ENCODE assay signal across 12 cellular contexts in the genomic region with DNA sequence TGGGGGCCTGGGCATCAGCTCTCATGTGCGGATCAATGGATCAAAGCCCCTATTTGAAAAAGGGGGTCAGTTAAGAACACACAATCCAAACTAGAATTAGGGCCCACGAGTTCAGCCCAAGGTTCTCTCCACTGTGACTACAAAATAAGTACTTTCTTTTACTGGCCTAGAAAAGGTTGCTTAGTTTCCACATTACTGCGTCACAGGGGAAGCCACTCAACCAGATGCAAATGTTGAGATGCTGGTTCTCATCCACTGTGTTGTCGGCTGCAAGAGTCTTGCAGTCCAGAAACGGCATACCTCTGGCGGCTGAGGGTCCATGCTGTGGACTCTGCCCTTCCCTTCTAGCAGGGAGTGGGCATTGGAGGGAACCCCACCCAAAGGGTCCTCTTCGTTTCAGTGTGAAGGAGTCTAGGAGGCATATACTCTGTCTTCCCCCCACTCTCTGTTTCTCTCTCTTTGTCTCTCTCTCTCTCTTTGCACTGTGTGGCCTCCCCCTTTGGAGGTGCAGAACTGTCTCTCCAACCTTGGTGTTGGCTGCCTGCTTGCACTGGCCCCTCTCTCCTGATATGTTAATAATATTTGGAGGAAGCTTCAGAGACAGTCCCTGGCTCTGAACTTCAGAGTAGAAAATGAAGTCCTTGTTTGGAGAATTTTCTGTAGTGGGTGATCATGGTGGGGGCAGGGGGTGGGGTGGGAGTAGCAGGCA.
DNase-seq lines count a peak whose midpoint lies in the region; ATAC-seq and TF ChIP-seq lines count a peak whose summit lies in the region.
"Had no signal": no experiment of that assay in that cellular context is flagged by ENCODE, and none has a peak within 500 bp of the region (broad histone marks: within the 10 kb centered on the region; RNA-seq: fewer than 3 reads in every experiment).

No MANE protein-coding gene starts in this region.

- peak overlapping the region; percentile 97 for H3K27ac Mint-ChIP-seq in chondrocyte (ENCODE audit: unreplicated experiment)
- H3K27ac Mint-ChIP-seq in activated CD4-positive, alpha-beta T cell treated with anti-CD3 and anti-CD28 coated beads for 36 hours, result no peak overlapping the region

- H3K9me3 ChIP-seq in DOHH2 (ENCODE audit: control insufficient read depth, insufficient read depth, low read length), result no peaks in the 10 kb centered on the region
- H3K9me3 ChIP-seq in lung (ENCODE audit: control insufficient read depth in 2 of 2, insufficient read depth in 1 of 2, low read length in 1 of 2), result peaks cover 0 to under 1% of the 10 kb centered on the region in 2 donors

- intact Hi-C loops in activated CD4-positive, alpha-beta T cell treated with anti-CD3 and anti-CD28 coated beads for 36 hours (cut with DNase I, micrococcal nuclease), result loop anchor here (2.0 to 5.0 kb wide), 2 partner anchors 160 to 205 kb away; no protein-coding TSS in a partner anchor

- H3K27me3 Mint-ChIP-seq in chondrocyte (ENCODE audit: low read depth), result no peaks in the 10 kb centered on the region
- no peaks in the 10 kb centered on the region for H3K27me3 Mint-ChIP-seq in activated CD4-positive, alpha-beta T cell treated with anti-CD3 and anti-CD28 coated beads for 36 hours

- peaks cover 56% of the 10 kb centered on the region for H3K4me1 Mint-ChIP-seq in chondrocyte (ENCODE audit: low read depth)
- H3K4me1 Mint-ChIP-seq in activated CD4-positive, alpha-beta T cell treated with anti-CD3 and anti-CD28 coated beads for 36 hours, result peaks cover 12% of the 10 kb centered on the region

- no peaks in the 10 kb centered on the region for H3K79me2 ChIP-seq in DOHH2 (ENCODE audit: control insufficient read depth, low read length)

- H3K4me3 ChIP-seq in DOHH2 (ENCODE audit: low read length) (no peak overlapping the region), lung (no peak overlapping the region), skin epidermis (no peak overlapping the region)

- H3F3A ChIP-seq in DOHH2 (ENCODE audit: control insufficient read depth, insufficient read depth), result no peaks in the 10 kb centered on the region

- H3K4me2 ChIP-seq in DOHH2 (ENCODE audit: low read length), result peak overlapping the region; percentile 1; the same call in 1 of the 2 replicates

- H3K27me3 ChIP-seq in DOHH2 (ENCODE audit: control insufficient read depth, low read length), result no peaks in the 10 kb centered on the region
- no peaks in the 10 kb centered on the region for H3K27me3 ChIP-seq in lung (ENCODE audit: control insufficient read depth, insufficient read depth)

- H3K36me3 ChIP-seq in DOHH2 (ENCODE audit: control insufficient read depth, low read length) (no peaks in the 10 kb centered on the region), lung (ENCODE audit: control insufficient read depth in 2 of 2, insufficient read depth in 2 of 2, low read length in 2 of 2) (peaks cover 0 to 3% of the 10 kb centered on the region in 2 donors)

- no peak for DNase-seq in chondrocyte (ENCODE audit: low spot score)
- no peak for DNase-seq in lung (ENCODE audit: low spot score)
- DNase-seq in SHP77 treated with DMSO at 0.1 percent for 48 hours (lab: John Stamatoyannopoulos, UW), result no peak
- DNase-seq in activated CD4-positive, CD25-positive, alpha-beta regulatory T cell (lab: John Stamatoyannopoulos, UW), result no peak
- DNase-seq in islet precursor cell, result no peak
- DNase-seq in activated CD4-positive, alpha-beta T cell treated with anti-CD3 and anti-CD28 coated beads for 36 hours, result no peak
- DNase-seq: activated CD8-positive, alpha-beta memory T cell treated with anti-CD3 and anti-CD28 coated beads, Interleukin-2, amount 50 U/mL, for 48 hours; stimulated activated naive CD4-positive, alpha-beta T cell treated with Interleukin-2 at 50 U/mL for 16 hours; SW 1271 had no signal

- H3K27ac ChIP-seq in DOHH2 (ENCODE audit: low read depth, low read length) (no peak overlapping the region), lung (ENCODE audit: low read depth in 1 of 2, low read length in 1 of 2) (peak overlapping the region; percentile 90 to 98), skin epidermis (peak overlapping the region in 11 of 21 experiments; percentile 2 to 67 (median 35))

- H3K4me1 ChIP-seq in DOHH2 (ENCODE audit: control insufficient read depth, low read length) (peaks cover 28% of the 10 kb centered on the region), lung (ENCODE audit: control insufficient read depth in 2 of 2, insufficient read depth in 2 of 2, low read length in 2 of 2) (peaks cover 37 to 45% of the 10 kb centered on the region in 2 donors)

- H3K4me3 Mint-ChIP-seq in chondrocyte (ENCODE audit: unreplicated experiment), result no peak overlapping the region
- H3K4me3 Mint-ChIP-seq in activated CD4-positive, alpha-beta T cell treated with anti-CD3 and anti-CD28 coated beads for 36 hours, result no peak overlapping the region
- H3K4me3 Mint-ChIP-seq: CD14-positive monocyte had no signal

- no peak for ATAC-seq in lung (ENCODE audit: insufficient read depth, low FRiP score)
- no peak for ATAC-seq in activated CD4-positive, alpha-beta T cell treated with anti-CD3 and anti-CD28 coated beads for 36 hours

- H3K9me3 Mint-ChIP-seq in chondrocyte (ENCODE audit: low read depth), result peaks cover under 1% of the 10 kb centered on the region
- H3K9me3 Mint-ChIP-seq in activated CD4-positive, alpha-beta T cell treated with anti-CD3 and anti-CD28 coated beads for 36 hours (ENCODE audit: low read depth), result no peaks in the 10 kb centered on the region
- H3K9me3 Mint-ChIP-seq: CD14-positive monocyte had no signal

- TF ChIP-seq CTCF in DOHH2 (IDR thresholded peaks at IDR 0.05; ENCODE audit: low read depth, low read length, poor library complexity, severe bottlenecking), result no peak
- no peak for TF ChIP-seq CTCF in chondrocyte (IDR thresholded peaks at IDR 0.05)
- TF ChIP-seq CTCF in lung (IDR thresholded peaks at IDR 0.05; ENCODE audit: control extremely low read depth, extremely low read depth), result no peak

- POLR2A ChIA-PET in activated CD4-positive, alpha-beta T cell treated with anti-CD3 and anti-CD28 coated beads for 36 hours (lab: Charles Lee), result interaction anchor here (0.6 kb wide), 1 partner anchor 60 kb away, joined by 3 read pairs; no protein-coding TSS in a partner anchor

- CTCF ChIA-PET in activated CD4-positive, alpha-beta T cell treated with anti-CD3 and anti-CD28 coated beads for 36 hours (lab: Charles Lee), result interaction anchor here (1.0 to 1.1 kb wide), 2 partner anchors 13 to 66 kb away, joined by 3 read pairs; no protein-coding TSS in a partner anchor

- H3K9me2 ChIP-seq in DOHH2 (replicated peaks; ENCODE audit: control insufficient read depth, low read length), result no peaks in the 10 kb centered on the region

- H3K36me3 Mint-ChIP-seq in chondrocyte (ENCODE audit: low read depth), result peaks cover 5% of the 10 kb centered on the region
- no peaks in the 10 kb centered on the region for H3K36me3 Mint-ChIP-seq in activated CD4-positive, alpha-beta T cell treated with anti-CD3 and anti-CD28 coated beads for 36 hours (ENCODE audit: low read depth)

- no peaks in the 10 kb centered on the region for H4K20me1 ChIP-seq in DOHH2 (ENCODE audit: control insufficient read depth, insufficient read depth, low read depth, low read length)

- WGBS in lung, 2 donors, result 61 to 85% methylated on average over 7 of the region's 7 CpGs
